Comparison of ENCODE assay signal across 9 cellular contexts in the genomic region with DNA sequence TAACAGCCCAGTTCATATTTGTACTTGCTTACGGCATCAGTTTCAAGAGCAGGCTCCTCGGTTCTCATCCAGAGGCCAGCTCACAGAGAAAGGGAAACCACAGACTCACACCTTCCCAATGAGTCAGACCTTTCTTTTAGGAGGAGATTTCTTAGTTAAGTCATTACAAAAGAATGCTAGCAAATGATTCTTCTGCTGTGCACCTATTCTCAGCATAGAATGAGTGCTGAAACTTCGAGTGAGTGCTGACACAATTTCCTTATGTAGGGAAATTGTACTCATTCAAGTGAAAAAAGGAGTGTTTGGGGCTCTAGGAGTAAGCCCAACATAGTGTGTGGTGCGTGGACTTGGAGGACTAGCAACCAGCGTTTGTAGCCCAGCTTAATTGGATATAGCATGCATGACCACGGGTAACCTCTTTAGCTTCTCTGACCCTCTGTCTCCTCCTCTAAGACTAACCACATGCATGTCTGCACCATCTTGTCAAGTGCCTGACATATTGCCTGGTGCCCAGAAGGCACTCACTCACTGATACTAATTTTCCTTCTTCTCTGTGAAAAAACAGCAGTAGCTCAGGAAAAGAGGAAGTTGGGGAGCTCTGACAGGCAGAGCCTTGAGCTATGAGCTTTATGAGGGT.
DNase-seq lines count a peak whose midpoint lies in the region; ATAC-seq, FAIRE-seq and TF ChIP-seq lines count a peak whose summit lies in the region.
"Had no signal": no experiment of that assay in that cellular context is flagged by ENCODE, and none has a peak within 500 bp of the region (broad histone marks: within the 10 kb centered on the region; RNA-seq: fewer than 3 reads in every experiment).

No MANE protein-coding gene starts in this region.

- peak overlapping the region in 3 of 4 donors; percentile 20 to 51 (median 49) for H3K27ac ChIP-seq in transverse colon

- in situ Hi-C loops in transverse colon (cut with MboI; ENCODE audit: low pct_ligation_motif_present in 1 of 4, low pct_unique_long_range_greater_than_20kb in 1 of 4, low sequenced_read_pairs in 3 of 4) = loop anchor here in 3 of 4 donors (25.0 kb wide), 3 partner anchors 105 to 520 kb away; partner anchors contain the start of gene MALT1 (in 1 of the 3)

- H3K4me3 ChIP-seq in NB4 (ENCODE audit: low read depth, low read length) (no peak overlapping the region), transverse colon (no peak overlapping the region), BE2C (ENCODE audit: low read depth, low read length) (no peak overlapping the region)

- TF ChIP-seq CTCF in NB4 (IDR thresholded peaks at IDR 0.05; ENCODE audit: low read depth, low read length) (no peak), transverse colon (IDR thresholded peaks at IDR 0.05) (no peak), BE2C (IDR thresholded peaks at IDR 0.05; ENCODE audit: low read depth, low read length) (no peak)

- H3K27ac Mint-ChIP-seq in immature natural killer cell = peak overlapping the region in 2 of 6 donors; percentile 7 to 47

- H3K9me3 ChIP-seq in transverse colon (no peaks in the 10 kb centered on the region), BE2C (no peaks in the 10 kb centered on the region)

- H3K9me3 Mint-ChIP-seq in immature natural killer cell = no peaks in the 10 kb centered on the region

- WGBS in transverse colon (ENCODE audit: low coverage in 1 of 2), 2 donors = 0 to 55% methylated on average over 1 to 6 of the region's 6 CpGs

- peak; percentile 61 for ATAC-seq in HG02610 (IDR thresholded peaks at IDR 0.05; ENCODE audit: unreplicated experiment)

- no peak overlapping the region for H3K4me3 Mint-ChIP-seq in immature natural killer cell

- H3K27me3 ChIP-seq in transverse colon (no peaks in the 10 kb centered on the region), BE2C (no peaks in the 10 kb centered on the region)

- H3K4me1 Mint-ChIP-seq in immature natural killer cell = peaks cover 15 to 21% of the 10 kb centered on the region in 2 donors

- no peak for TF ChIP-seq POLR2A in NB4 (IDR thresholded peaks at IDR 0.05; ENCODE audit: extremely low read depth, insufficient read length)
- TF ChIP-seq POLR2A in transverse colon (IDR thresholded peaks at IDR 0.05) = no peak

- H3K4me1 ChIP-seq in transverse colon (peaks cover 0 to 47% (median 13%) of the 10 kb centered on the region in 4 donors), BE2C (no peaks in the 10 kb centered on the region)

- no peak for TF ChIP-seq EP300 in transverse colon (IDR thresholded peaks at IDR 0.05; ENCODE audit: low read depth)

- peak; percentile 99 for FAIRE-seq in GM18507 (lab: Jason Lieb, UNC)
- FAIRE-seq: colon had no signal

- peaks cover 5 to 9% (median 8%) of the 10 kb centered on the region in 3 donors for H3K27me3 Mint-ChIP-seq in immature natural killer cell (ENCODE audit: low read depth in 3 of 3)

- H3K36me3 ChIP-seq in transverse colon = no peaks in the 10 kb centered on the region
- H3K36me3 ChIP-seq in BE2C = no peaks in the 10 kb centered on the region

- intact Hi-C loops in transverse colon (cut with DNase I; ENCODE audit: low total_unique reads) = no loop called here

- H3K36me3 Mint-ChIP-seq in immature natural killer cell = no peaks in the 10 kb centered on the region

- no peak for DNase-seq in GM18507 (ENCODE audit: extremely low spot score, insufficient read length, low read depth)
- peak; percentile 46 for DNase-seq in NB4 (ENCODE audit: low read depth)
- DNase-seq in activated T-helper 9 cell treated with anti-CD3 and anti-CD28 coated beads, Interleukin-2, amount 50 U/mL, for 16 hours (ENCODE audit: low read depth) = peak; percentile 37
- DNase-seq in immature natural killer cell = peak; percentile 32 to 45 (median 40)
- DNase-seq in transverse colon = no peak
- DNase-seq in BE2C = no peak
- no peak for DNase-seq in NCI-H446 treated with DMSO at 0.1 percent for 48 hours (lab: John Stamatoyannopoulos, UW)

Comparison
In these comparisons a context has a peak if more than half of its experiments do, and no peak if none do; other contexts are left out.
1. DNase-seq: peak in NB4 (single experiment), activated T-helper 9 cell treated with anti-CD3 and anti-CD28 coated beads, Interleukin-2, amount 50 U/mL, for 16 hours (single experiment) and immature natural killer cell (3 of 3); none in GM18507 (single experiment), transverse colon (single experiment), BE2C (single experiment) and NCI-H446 treated with DMSO at 0.1 percent for 48 hours (single experiment).